ENCODE assay signal across 21 cellular contexts in the genomic region with DNA sequence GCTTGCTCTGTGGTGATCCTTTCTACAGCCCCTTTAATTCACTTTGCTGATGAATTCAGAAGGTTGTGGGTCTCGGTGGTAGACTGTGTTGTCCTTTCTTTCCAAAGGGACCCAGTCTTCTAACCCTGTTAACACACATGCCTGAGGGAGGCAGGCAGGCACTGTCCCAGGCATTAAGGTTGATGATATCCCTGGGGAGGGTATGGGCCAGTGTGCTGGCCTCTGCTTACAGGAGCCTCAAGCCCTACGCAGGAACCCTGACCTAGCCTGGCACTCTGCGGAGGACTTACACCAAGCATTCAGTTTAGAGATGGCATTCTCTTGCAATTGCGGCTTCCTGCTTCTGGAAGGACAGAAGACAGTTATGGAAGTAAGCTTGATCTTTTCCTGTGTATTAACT.
"Had no signal": no experiment of that assay in that cellular context is flagged by ENCODE, and none has a peak within 500 bp of the region (broad histone marks: within the 10 kb centered on the region; RNA-seq: fewer than 3 reads in every experiment).

No MANE protein-coding gene starts in this region.

- H3K4me1 ChIP-seq: SJSA1 had no signal

- H3K27ac ChIP-seq: HL-60, KMS-11, SJSA1, SK-N-MC had no signal

- DNase-seq: IMR-90, Kasumi-1, MM.1S, NCI-H1092 treated with DMSO at 0.1 percent for 48 hours, NCI-H1436, NCI-H187, NCI-H2029, NCI-H2081 treated with DMSO at 0.1 percent for 48 hours, NCI-H2171, NCI-H226, NCI-H446 treated with DMSO at 0.1 percent for 48 hours, NCI-H510A treated with DMSO at 0.1 percent for 48 hours, NCI-H526, Right ventricle myocardium superior, RPMI8226, SIG-M5 had no signal

- H3K9me3 ChIP-seq: SJSA1 had no signal

- FAIRE-seq: RCC 7860 had no signal

- H3K27me3 ChIP-seq: SJSA1 had no signal

- H3K4me2 ChIP-seq: KMS-11 had no signal

- H3K9ac ChIP-seq: KMS-11 had no signal

- H3K4me3 ChIP-seq: SJSA1, SK-N-MC had no signal
